8 cellular contexts compared by ENCODE assay signal in genomic region chr6:26401389-26401986, GRCh38. TPM values are rescaled to one million over a fixed set of nuclear protein-coding genes. Genes with fewer than 3 reads are reported as not detected.
DNase-seq lines count a peak whose midpoint lies in the region; ATAC-seq and TF ChIP-seq lines count a peak whose summit lies in the region.

No MANE protein-coding gene starts in this region.

- DNase-seq in AG04450 (ENCODE audit: low read depth, low spot score) (no peak), KBM-7 (no peak), NCI-H128 (lab: John Stamatoyannopoulos, UW; ENCODE audit: unreplicated experiment) (no peak)
- no peak for DNase-seq in stimulated activated CD4-positive, alpha-beta T cell treated with anti-CD3 and anti-CD28 coated beads, Interleukin-12 subunit alpha, Interleukin-12 subunit beta, amount 100 ng/mL, for 4 hours

- ATAC-seq in HG03354 (IDR thresholded peaks at IDR 0.05; ENCODE audit: poor library complexity, severe bottlenecking, unreplicated experiment) (peak; percentile 10), GM19351 (IDR thresholded peaks at IDR 0.05; ENCODE audit: unreplicated experiment) (no peak)

- CTCF ChIA-PET in AG04450 (lab: Charles Lee): no interaction called here

- H3K4me3 Mint-ChIP-seq in brain: peak overlapping the region; percentile 95 to 97 (median 96)

- H3K27me3 ChIP-seq in AG04450 (ENCODE audit: control insufficient read depth, insufficient read depth, low read length) (no peaks in the 10 kb centered on the region), mucosa of rectum (ENCODE audit: control insufficient read depth in 2 of 2, insufficient read depth in 2 of 2, low read length in 2 of 2) (no peaks in the 10 kb centered on the region)

- H3K36me3 Mint-ChIP-seq in brain: peaks cover 11% of the 10 kb centered on the region

- H3K27ac ChIP-seq in AG04450 (ENCODE audit: low read depth, low read length) (peak overlapping the region; percentile 31), mucosa of rectum (ENCODE audit: low read depth in 2 of 2, low read length in 2 of 2) (peak overlapping the region; percentile 67 to 93)

- in situ Hi-C loops in KBM-7 (cut with MboI; ENCODE audit: low pct_unique_long_range_greater_than_20kb, low sequenced_read_pairs): no loop called here

- H3K9ac ChIP-seq in mucosa of rectum (ENCODE audit: low read depth in 1 of 2, low read length in 2 of 2): peak overlapping the region; percentile 42 to 88

- H3K27me3 Mint-ChIP-seq in brain: peaks cover 5% of the 10 kb centered on the region

- POLR2A ChIA-PET in AG04450 (lab: Yijun Ruan, JAX): no interaction called here

- peak overlapping the region; percentile 67 for H3K4me3 ChIP-seq in AG04450 (ENCODE audit: low read depth, low read length)
- peak overlapping the region; percentile 91 to 96 for H3K4me3 ChIP-seq in mucosa of rectum (ENCODE audit: low read length in 2 of 2)

- H3K4me1 Mint-ChIP-seq in brain: peaks cover 41% of the 10 kb centered on the region

- H3K36me3 ChIP-seq in mucosa of rectum (ENCODE audit: control insufficient read depth in 2 of 2, insufficient read depth in 2 of 2, low read length in 2 of 2): peaks cover 4 to 12% of the 10 kb centered on the region in 2 donors

- TF ChIP-seq CTCF in AG04450 (IDR thresholded peaks at IDR 0.05; ENCODE audit: low read depth, low read length) (no peak), brain (conservative IDR thresholded peaks at IDR 0.05) (no peak)

- no peaks in the 10 kb centered on the region for H3K9me3 Mint-ChIP-seq in brain

- H3K4me1 ChIP-seq in mucosa of rectum (ENCODE audit: control insufficient read depth in 2 of 2, insufficient read depth in 2 of 2, low read length in 2 of 2): peaks cover 5 to 13% of the 10 kb centered on the region in 2 donors

- H3K9me3 ChIP-seq in AG04450 (ENCODE audit: control insufficient read depth, insufficient read depth, low read length): no peaks in the 10 kb centered on the region
- H3K9me3 ChIP-seq in mucosa of rectum (ENCODE audit: control insufficient read depth in 2 of 2, low read length in 2 of 2): no peaks in the 10 kb centered on the region

- H3K27ac Mint-ChIP-seq in brain: peak overlapping the region; percentile 96 to 99 (median 98)

RNA-seq across cellular contexts. Expression of gene BTN3A1, which starts 0.6 kb away (rescaled TPM):
- polyA plus RNA-seq in AG04450 (2011; rRNA removed): 32.3 and 32.7 TPM in 2 replicates
- polyA minus RNA-seq in AG04450 (2011; rRNA and poly(A)+ RNA removed): 40.9 and 57.1 TPM in 2 replicates
- 7.7 TPM for polyA plus RNA-seq in brain (ENCODE audit: insufficient read depth, low read depth, low replicate concordance)

RNA-seq across cellular contexts. Expression of gene BTN2A2, which starts 18.6 kb away (rescaled TPM):
- polyA plus RNA-seq in AG04450 (2011; rRNA removed) (14.0 and 15.5 TPM in 2 replicates), brain (ENCODE audit: insufficient read depth, low read depth, low replicate concordance) (6.6 TPM)
- polyA minus RNA-seq in AG04450 (2011; rRNA and poly(A)+ RNA removed): 30.0 and 35.8 TPM in 2 replicates

RNA-seq across cellular contexts. Expression of gene BTN3A2, which starts 36.5 kb away (rescaled TPM):
- 41.2 TPM in 2 replicates for polyA plus RNA-seq in AG04450 (2011; rRNA removed)
- polyA minus RNA-seq in AG04450 (2011; rRNA and poly(A)+ RNA removed): 25.8 and 27.3 TPM in 2 replicates
- 4.1 TPM for polyA plus RNA-seq in brain (ENCODE audit: insufficient read depth, low read depth, low replicate concordance)

RNA-seq across cellular contexts. Expression of gene BTN3A3, which starts 38.8 kb away (rescaled TPM):
- polyA plus RNA-seq in AG04450 (2011; rRNA removed) (40.5 and 45.6 TPM in 2 replicates), brain (ENCODE audit: insufficient read depth, low read depth, low replicate concordance) (4.3 TPM)
- 44.7 and 46.6 TPM in 2 replicates for polyA minus RNA-seq in AG04450 (2011; rRNA and poly(A)+ RNA removed)

RNA-seq across cellular contexts. Expression of gene BTN2A1, which starts 56.3 kb away (rescaled TPM):
- polyA plus RNA-seq in AG04450 (2011; rRNA removed): 29.5 TPM in 2 replicates
- 25.0 and 28.4 TPM in 2 replicates for polyA minus RNA-seq in AG04450 (2011; rRNA and poly(A)+ RNA removed)
- 15.6 TPM for polyA plus RNA-seq in brain (ENCODE audit: insufficient read depth, low read depth, low replicate concordance)
